In the genomic region with DNA sequence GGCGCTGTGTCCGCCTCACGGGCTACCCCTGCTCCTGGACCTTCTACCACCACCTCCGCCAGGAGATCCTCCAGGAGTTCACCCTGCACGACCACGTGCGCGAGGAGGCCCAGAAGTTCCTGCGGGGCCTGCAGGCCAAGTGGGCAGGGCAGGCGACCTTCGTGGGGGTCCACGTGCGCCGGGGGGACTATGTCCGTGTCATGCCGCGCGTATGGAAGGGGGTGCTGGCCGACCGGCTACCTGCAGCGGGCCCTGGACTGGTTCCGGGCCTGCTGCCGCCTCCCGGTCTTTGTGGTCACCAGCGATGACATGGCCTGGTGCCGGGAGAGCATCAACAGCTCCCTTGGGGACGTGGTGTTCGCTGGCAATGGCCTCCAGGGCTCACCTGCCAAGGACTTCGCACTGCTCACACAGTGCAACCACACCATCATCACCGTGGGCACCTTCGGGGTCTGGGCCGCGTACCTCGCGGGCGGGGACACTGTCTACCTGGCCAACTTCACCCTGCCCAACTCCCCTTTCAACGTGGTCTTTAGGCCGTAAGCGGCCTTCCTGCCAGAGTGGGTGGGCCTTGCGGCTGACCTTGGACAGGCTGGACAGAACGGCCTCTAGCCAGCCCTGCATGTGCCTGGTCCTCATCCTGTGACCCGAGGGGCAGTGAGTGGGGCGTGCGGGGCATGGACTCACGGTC, we compare ENCODE assay signal across 1 cellular context.
TF ChIP-seq lines count a peak whose summit lies in the region.

No MANE protein-coding gene starts in this region.

TF ChIP-seq in K562, 482 proteins besides CTCF, POLR2A, EP300 and RAD21:
- TF ChIP-seq BHLHE40 (IDR thresholded peaks at IDR 0.05; ENCODE audit: low read length) = no peak
- TF ChIP-seq RBBP5 (IDR thresholded peaks at IDR 0.05; ENCODE audit: borderline replicate concordance, insufficient read depth, low read length, poor library complexity, severe bottlenecking) = peak; percentile 49
- TF ChIP-seq CHD4 (IDR thresholded peaks at IDR 0.05; ENCODE audit: insufficient read depth, insufficient replicate concordance, low read depth, low read length, poor library complexity, severe bottlenecking) = peak; percentile 33
- TF ChIP-seq, protein P1, sequence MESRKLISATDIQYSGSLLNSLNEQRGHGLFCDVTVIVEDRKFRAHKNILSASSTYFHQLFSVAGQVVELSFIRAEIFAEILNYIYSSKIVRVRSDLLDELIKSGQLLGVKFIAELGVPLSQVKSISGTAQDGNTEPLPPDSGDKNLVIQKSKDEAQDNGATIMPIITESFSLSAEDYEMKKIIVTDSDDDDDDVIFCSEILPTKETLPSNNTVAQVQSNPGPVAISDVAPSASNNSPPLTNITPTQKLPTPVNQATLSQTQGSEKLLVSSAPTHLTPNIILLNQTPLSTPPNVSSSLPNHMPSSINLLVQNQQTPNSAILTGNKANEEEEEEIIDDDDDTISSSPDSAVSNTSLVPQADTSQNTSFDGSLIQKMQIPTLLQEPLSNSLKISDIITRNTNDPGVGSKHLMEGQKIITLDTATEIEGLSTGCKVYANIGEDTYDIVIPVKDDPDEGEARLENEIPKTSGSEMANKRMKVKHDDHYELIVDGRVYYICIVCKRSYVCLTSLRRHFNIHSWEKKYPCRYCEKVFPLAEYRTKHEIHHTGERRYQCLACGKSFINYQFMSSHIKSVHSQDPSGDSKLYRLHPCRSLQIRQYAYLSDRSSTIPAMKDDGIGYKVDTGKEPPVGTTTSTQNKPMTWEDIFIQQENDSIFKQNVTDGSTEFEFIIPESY (CRISPR knock-in tag; IDR thresholded peaks at IDR 0.05) = peak; percentile 92
- TF ChIP-seq FOXK2 (conservative IDR thresholded peaks at IDR 0.05 in 1 of 2, IDR thresholded peaks at IDR 0.05 in 1 of 2; ENCODE audit: low read depth in 2 of 2) = no peak
- TF ChIP-seq MYBL2 (IDR thresholded peaks at IDR 0.05; ENCODE audit: low read depth) = no peak
- TF ChIP-seq MYBL2 (CRISPR knock-in tag; IDR thresholded peaks at IDR 0.05; ENCODE audit: borderline replicate concordance) = 0 out of 2 replicates have a peak, but pooled peaks have one; percentile 1
